In genomic region chr15:72231847-72232461, GRCh38 we compare ENCODE assay signal across 8 cellular contexts. TPM values are rescaled to one million over a fixed set of nuclear protein-coding genes. Genes with fewer than 3 reads are reported as not detected.
A peak's percentile ranks its signal among the peaks of the same experiment; 100 is the strongest.
DNase-seq lines count a peak whose midpoint lies in the region; ATAC-seq and TF ChIP-seq lines count a peak whose summit lies in the region.

No MANE protein-coding gene starts in this region.

- peaks cover 4 to 49% (median 35%) of the 10 kb centered on the region in 12 donors for H3K4me1 ChIP-seq in heart left ventricle
- H3K4me1 ChIP-seq in trophoblast cell (ENCODE audit: control insufficient read depth in 1 of 2, insufficient read depth in 2 of 2, low read length in 2 of 2) = peaks cover 15 to 20% of the 10 kb centered on the region in 2 experiments

- DNase-seq in CD1c-positive myeloid dendritic cell (ENCODE audit: extremely low spot score) (peak; percentile 67), HFF-Myc (ENCODE audit: extremely low read depth, low read depth) (no peak), RKO (ENCODE audit: low spot score) (peak; percentile 92), heart left ventricle (peak in 3 of 5 donors; percentile 38 to 68 (median 41)), trophoblast cell (peak; percentile 58 to 67)

- peak overlapping the region; percentile 80 for H3K18ac ChIP-seq in trophoblast cell (ENCODE audit: low read length)

- H3K23ac ChIP-seq in trophoblast cell (ENCODE audit: low read length) = no peak overlapping the region

- 3 to 5% (median 4%) methylated on average over 13 of the region's 13 CpGs for WGBS in adipose tissue, 3 donors
- 3 to 5% (median 4%) methylated on average over 13 of the region's 13 CpGs for WGBS in heart left ventricle, 4 donors
- WGBS in trophoblast cell (ENCODE audit: extremely low coverage, insufficient coverage, insufficient read length) = no CpG with 5 or more reads among the region's 13 CpGs

- H3K4me3 ChIP-seq in HFF-Myc (replicated peaks; ENCODE audit: low read depth, low read length) (peak overlapping the region; percentile 84), heart left ventricle (peak overlapping the region; percentile 73 to 99 (median 89)), trophoblast cell (ENCODE audit: low read depth, low read length) (peak overlapping the region; percentile 66)

- H2BK12ac ChIP-seq in trophoblast cell (ENCODE audit: low read length) = no peak overlapping the region

- peak overlapping the region; percentile 38 for H3K9ac ChIP-seq in trophoblast cell (ENCODE audit: low read length)

- H3K4me2 ChIP-seq in trophoblast cell (ENCODE audit: low read length) = peak overlapping the region; percentile 70

- no peaks in the 10 kb centered on the region for H3K9me3 ChIP-seq in heart left ventricle
- H3K9me3 ChIP-seq in trophoblast cell (ENCODE audit: insufficient read depth, low read depth, low read length) = no peaks in the 10 kb centered on the region

- H3K14ac ChIP-seq in trophoblast cell (ENCODE audit: low read length) = peak overlapping the region; percentile 62

- TF ChIP-seq POLR2A in heart left ventricle (IDR thresholded peaks at IDR 0.05) = no peak

- H3K27me3 ChIP-seq in heart left ventricle (no peaks in the 10 kb centered on the region), trophoblast cell (ENCODE audit: insufficient read depth, low read length) (no peaks in the 10 kb centered on the region)

- H3K36me3 ChIP-seq in heart left ventricle (no peaks in the 10 kb centered on the region), trophoblast cell (ENCODE audit: control insufficient read depth in 1 of 2, insufficient read depth in 2 of 2, low read length in 2 of 2) (no peaks in the 10 kb centered on the region)

- peak overlapping the region; percentile 58 for H2BK5ac ChIP-seq in trophoblast cell (ENCODE audit: low read depth, low read length, poor library complexity)

- H3K27ac ChIP-seq in adipose tissue (ENCODE audit: low read depth, low read length) = peak overlapping the region; percentile 1
- peak overlapping the region; percentile 95 to 100 (median 99) for H3K27ac ChIP-seq in heart left ventricle
- peak overlapping the region; percentile 70 for H3K27ac ChIP-seq in trophoblast cell (ENCODE audit: low read depth, low read length)

- peak overlapping the region; percentile 48 for H2AFZ ChIP-seq in trophoblast cell (ENCODE audit: insufficient read depth, low read length, poor library complexity)

- peak overlapping the region; percentile 63 for H4K12ac ChIP-seq in trophoblast cell (ENCODE audit: low read depth, low read length)

- H3K4ac ChIP-seq in trophoblast cell (ENCODE audit: low read depth, low read length) = peak overlapping the region; percentile 74

- H4K91ac ChIP-seq in trophoblast cell (ENCODE audit: low read depth, low read length) = peak overlapping the region; percentile 69

- H2BK120ac ChIP-seq in trophoblast cell (ENCODE audit: insufficient read depth, low read length, poor library complexity) = peak overlapping the region; percentile 26

- peaks cover 20% of the 10 kb centered on the region for H3K79me2 ChIP-seq in trophoblast cell (ENCODE audit: control insufficient read depth, insufficient read depth, low read length, poor library complexity)

- peak overlapping the region; percentile 52 for H4K8ac ChIP-seq in trophoblast cell (ENCODE audit: low read depth, low read length)

- no peak overlapping the region for H2AK5ac ChIP-seq in trophoblast cell (ENCODE audit: low read length)

- intact Hi-C loops in heart left ventricle (cut with DNase I) = loop anchor here in 6 of 10 donors (1.0 to 5.0 kb wide), 6 partner anchors 29 to 41 kb away; partner anchors contain the start of genes PARP6 (in 5 of the 6) and GRAMD2A (in 1 of the 6)

- no peak for TF ChIP-seq CTCF in HFF-Myc (IDR thresholded peaks at IDR 0.05; ENCODE audit: low read depth, low read length, missing control alignments)
- no peak for TF ChIP-seq CTCF in heart left ventricle (IDR thresholded peaks at IDR 0.05)

- ATAC-seq in heart left ventricle = peak in 3 of 4 donors; percentile 5 to 36 (median 18)
- ATAC-seq in HG02759 (IDR thresholded peaks at IDR 0.05; ENCODE audit: unreplicated experiment) = no peak
- no peak for ATAC-seq in HG02763 (IDR thresholded peaks at IDR 0.05; ENCODE audit: unreplicated experiment)

- H3K79me1 ChIP-seq in trophoblast cell (ENCODE audit: low read length) = peaks cover 29% of the 10 kb centered on the region

RNA-seq across cellular contexts. Expression of gene PKM, which starts 1.0 kb away (rescaled TPM):
- 100 to 1,000 TPM; 126 to 249 (median 242) TPM for polyA plus RNA-seq in adipose tissue
- total RNA-seq in heart left ventricle = 1,000 to 10,000 TPM in 4 of 9 donors, 100 to 1,000 TPM in 5; 648 to 1,279 (median 923) TPM
- 100 to 1,000 TPM; 602 to 887 TPM for polyA plus RNA-seq in heart left ventricle
- polyA plus RNA-seq in trophoblast cell (2013) = 887 and 913 TPM in 2 replicates

RNA-seq across cellular contexts. Expression of gene GRAMD2A, which starts 34.4 kb away (rescaled TPM):
- polyA plus RNA-seq in adipose tissue (under 1 TPM in 2 of 3 donors, not detected in 1; 0.09 to 0.10 TPM), heart left ventricle (under 1 TPM in 1 of 2 donors, not detected in 1; 0.03 TPM)
- under 1 TPM in 1 of 9 donors, not detected in 8; 0.45 TPM for total RNA-seq in heart left ventricle
- 11.9 and 13.4 TPM in 2 replicates for polyA plus RNA-seq in trophoblast cell (2013)

RNA-seq across cellular contexts. Expression of gene PARP6, which starts 40.4 kb away (rescaled TPM):
- polyA plus RNA-seq in adipose tissue (10 to 100 TPM; 38.7 to 63.7 (median 43.4) TPM), heart left ventricle (10 to 100 TPM; 28.3 to 52.5 TPM)
- 10 to 100 TPM; 25.6 to 50.3 (median 34.5) TPM for total RNA-seq in heart left ventricle
- 38.4 and 42.8 TPM in 2 replicates for polyA plus RNA-seq in trophoblast cell (2013)

Comparison
In these comparisons a context has a peak if more than half of its experiments do, and no peak if none do; other contexts are left out.
1. H3K27ac ChIP-seq: peak in every context shown above with its lines; median percentile 99 in heart left ventricle; 70 in trophoblast cell; 1 in adipose tissue.
2. ATAC-seq: peak in heart left ventricle (3 of 4); none in HG02759 (single experiment) and HG02763 (single experiment).
3. Peak in every context shown above with its lines, with median percentiles within 50 percentile points of each other: H3K4me3 ChIP-seq.